ENCODE assay signal across 2 cellular contexts in the genomic region with DNA sequence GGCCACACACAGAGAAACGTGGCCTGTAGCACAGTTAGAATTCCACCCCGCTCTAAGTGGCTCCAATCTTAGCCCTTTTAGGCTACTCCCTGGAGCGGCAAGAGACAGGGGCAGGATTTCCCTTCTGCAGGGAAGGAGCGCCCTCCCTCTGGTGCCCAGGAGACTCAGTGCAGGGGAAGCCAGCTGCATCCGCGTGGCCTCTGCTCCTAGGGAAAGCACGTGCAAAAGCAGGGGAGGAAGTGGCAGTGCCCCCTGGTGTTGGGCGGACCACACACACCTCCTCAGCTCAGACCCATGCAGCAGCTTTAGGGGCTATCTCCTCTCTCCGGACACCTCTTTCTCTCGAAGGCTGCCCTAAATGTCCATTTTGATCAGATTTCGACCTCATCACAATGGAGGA.
TF ChIP-seq lines count a peak whose summit lies in the region.

No MANE protein-coding gene starts in this region.

TF ChIP-seq in HCT116, 20 proteins besides CTCF, POLR2A, EP300 and RAD21 (continued from another document):
- TF ChIP-seq EZH2 (IDR thresholded peaks at IDR 0.05) (no peak), ZFX (IDR thresholded peaks at IDR 0.05) (peak; percentile 14; the same call in 1 of the 2 replicates), EGR1 (IDR thresholded peaks at IDR 0.05; ENCODE audit: low read depth) (no peak), TCF7L2 (IDR thresholded peaks at IDR 0.05; ENCODE audit: borderline replicate concordance, extremely low read depth, insufficient read depth, insufficient read length) (peak; percentile 26), CBX3 (IDR thresholded peaks at IDR 0.05; ENCODE audit: low read depth) (peak; percentile 96), SRF (IDR thresholded peaks at IDR 0.05; ENCODE audit: low read depth) (no peak), CEBPB (IDR thresholded peaks at IDR 0.05; ENCODE audit: low read depth) (no peak), FOSL1 (IDR thresholded peaks at IDR 0.05; ENCODE audit: low read depth) (no peak), ELF1 (IDR thresholded peaks at IDR 0.05; ENCODE audit: borderline replicate concordance, low read depth) (no peak), YY1 (IDR thresholded peaks at IDR 0.05; ENCODE audit: extremely low read depth, insufficient replicate concordance, low read depth, low read length) (no peak), SP1 (IDR thresholded peaks at IDR 0.05; ENCODE audit: low read depth) (no peak)
- TF ChIP-seq, protein P1, sequence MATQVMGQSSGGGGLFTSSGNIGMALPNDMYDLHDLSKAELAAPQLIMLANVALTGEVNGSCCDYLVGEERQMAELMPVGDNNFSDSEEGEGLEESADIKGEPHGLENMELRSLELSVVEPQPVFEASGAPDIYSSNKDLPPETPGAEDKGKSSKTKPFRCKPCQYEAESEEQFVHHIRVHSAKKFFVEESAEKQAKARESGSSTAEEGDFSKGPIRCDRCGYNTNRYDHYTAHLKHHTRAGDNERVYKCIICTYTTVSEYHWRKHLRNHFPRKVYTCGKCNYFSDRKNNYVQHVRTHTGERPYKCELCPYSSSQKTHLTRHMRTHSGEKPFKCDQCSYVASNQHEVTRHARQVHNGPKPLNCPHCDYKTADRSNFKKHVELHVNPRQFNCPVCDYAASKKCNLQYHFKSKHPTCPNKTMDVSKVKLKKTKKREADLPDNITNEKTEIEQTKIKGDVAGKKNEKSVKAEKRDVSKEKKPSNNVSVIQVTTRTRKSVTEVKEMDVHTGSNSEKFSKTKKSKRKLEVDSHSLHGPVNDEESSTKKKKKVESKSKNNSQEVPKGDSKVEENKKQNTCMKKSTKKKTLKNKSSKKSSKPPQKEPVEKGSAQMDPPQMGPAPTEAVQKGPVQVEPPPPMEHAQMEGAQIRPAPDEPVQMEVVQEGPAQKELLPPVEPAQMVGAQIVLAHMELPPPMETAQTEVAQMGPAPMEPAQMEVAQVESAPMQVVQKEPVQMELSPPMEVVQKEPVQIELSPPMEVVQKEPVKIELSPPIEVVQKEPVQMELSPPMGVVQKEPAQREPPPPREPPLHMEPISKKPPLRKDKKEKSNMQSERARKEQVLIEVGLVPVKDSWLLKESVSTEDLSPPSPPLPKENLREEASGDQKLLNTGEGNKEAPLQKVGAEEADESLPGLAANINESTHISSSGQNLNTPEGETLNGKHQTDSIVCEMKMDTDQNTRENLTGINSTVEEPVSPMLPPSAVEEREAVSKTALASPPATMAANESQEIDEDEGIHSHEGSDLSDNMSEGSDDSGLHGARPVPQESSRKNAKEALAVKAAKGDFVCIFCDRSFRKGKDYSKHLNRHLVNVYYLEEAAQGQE (IDR thresholded peaks at IDR 0.05; ENCODE audit: low read depth): no peak
- TF ChIP-seq, protein P2, sequence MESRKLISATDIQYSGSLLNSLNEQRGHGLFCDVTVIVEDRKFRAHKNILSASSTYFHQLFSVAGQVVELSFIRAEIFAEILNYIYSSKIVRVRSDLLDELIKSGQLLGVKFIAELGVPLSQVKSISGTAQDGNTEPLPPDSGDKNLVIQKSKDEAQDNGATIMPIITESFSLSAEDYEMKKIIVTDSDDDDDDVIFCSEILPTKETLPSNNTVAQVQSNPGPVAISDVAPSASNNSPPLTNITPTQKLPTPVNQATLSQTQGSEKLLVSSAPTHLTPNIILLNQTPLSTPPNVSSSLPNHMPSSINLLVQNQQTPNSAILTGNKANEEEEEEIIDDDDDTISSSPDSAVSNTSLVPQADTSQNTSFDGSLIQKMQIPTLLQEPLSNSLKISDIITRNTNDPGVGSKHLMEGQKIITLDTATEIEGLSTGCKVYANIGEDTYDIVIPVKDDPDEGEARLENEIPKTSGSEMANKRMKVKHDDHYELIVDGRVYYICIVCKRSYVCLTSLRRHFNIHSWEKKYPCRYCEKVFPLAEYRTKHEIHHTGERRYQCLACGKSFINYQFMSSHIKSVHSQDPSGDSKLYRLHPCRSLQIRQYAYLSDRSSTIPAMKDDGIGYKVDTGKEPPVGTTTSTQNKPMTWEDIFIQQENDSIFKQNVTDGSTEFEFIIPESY (IDR thresholded peaks at IDR 0.05; ENCODE audit: extremely low read depth, insufficient replicate concordance, low read length): no peak
- TF ChIP-seq, protein P3, sequence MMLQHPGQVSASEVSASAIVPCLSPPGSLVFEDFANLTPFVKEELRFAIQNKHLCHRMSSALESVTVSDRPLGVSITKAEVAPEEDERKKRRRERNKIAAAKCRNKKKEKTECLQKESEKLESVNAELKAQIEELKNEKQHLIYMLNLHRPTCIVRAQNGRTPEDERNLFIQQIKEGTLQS (IDR thresholded peaks at IDR 0.05): no peak

TF ChIP-seq in SK-N-SH treated with all-trans-retinoic acid at 6 μM for 48 hours, 23 proteins besides CTCF, POLR2A, EP300 and RAD21 (continued from another document):
- TF ChIP-seq, protein P4, sequence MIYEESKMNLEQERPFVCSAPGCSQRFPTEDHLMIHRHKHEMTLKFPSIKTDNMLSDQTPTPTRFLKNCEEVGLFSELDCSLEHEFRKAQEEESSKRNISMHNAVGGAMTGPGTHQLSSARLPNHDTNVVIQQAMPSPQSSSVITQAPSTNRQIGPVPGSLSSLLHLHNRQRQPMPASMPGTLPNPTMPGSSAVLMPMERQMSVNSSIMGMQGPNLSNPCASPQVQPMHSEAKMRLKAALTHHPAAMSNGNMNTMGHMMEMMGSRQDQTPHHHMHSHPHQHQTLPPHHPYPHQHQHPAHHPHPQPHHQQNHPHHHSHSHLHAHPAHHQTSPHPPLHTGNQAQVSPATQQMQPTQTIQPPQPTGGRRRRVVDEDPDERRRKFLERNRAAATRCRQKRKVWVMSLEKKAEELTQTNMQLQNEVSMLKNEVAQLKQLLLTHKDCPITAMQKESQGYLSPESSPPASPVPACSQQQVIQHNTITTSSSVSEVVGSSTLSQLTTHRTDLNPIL (CRISPR knock-in tag; IDR thresholded peaks at IDR 0.05; ENCODE audit: low read depth): no peak
- no peak for TF ChIP-seq ZFP30 (CRISPR knock-in tag; IDR thresholded peaks at IDR 0.05)
- TF ChIP-seq GLIS3 (CRISPR knock-in tag; IDR thresholded peaks at IDR 0.05): no peak
- TF ChIP-seq ESRRG (CRISPR knock-in tag; IDR thresholded peaks at IDR 0.05): no peak
- TF ChIP-seq, protein P5, sequence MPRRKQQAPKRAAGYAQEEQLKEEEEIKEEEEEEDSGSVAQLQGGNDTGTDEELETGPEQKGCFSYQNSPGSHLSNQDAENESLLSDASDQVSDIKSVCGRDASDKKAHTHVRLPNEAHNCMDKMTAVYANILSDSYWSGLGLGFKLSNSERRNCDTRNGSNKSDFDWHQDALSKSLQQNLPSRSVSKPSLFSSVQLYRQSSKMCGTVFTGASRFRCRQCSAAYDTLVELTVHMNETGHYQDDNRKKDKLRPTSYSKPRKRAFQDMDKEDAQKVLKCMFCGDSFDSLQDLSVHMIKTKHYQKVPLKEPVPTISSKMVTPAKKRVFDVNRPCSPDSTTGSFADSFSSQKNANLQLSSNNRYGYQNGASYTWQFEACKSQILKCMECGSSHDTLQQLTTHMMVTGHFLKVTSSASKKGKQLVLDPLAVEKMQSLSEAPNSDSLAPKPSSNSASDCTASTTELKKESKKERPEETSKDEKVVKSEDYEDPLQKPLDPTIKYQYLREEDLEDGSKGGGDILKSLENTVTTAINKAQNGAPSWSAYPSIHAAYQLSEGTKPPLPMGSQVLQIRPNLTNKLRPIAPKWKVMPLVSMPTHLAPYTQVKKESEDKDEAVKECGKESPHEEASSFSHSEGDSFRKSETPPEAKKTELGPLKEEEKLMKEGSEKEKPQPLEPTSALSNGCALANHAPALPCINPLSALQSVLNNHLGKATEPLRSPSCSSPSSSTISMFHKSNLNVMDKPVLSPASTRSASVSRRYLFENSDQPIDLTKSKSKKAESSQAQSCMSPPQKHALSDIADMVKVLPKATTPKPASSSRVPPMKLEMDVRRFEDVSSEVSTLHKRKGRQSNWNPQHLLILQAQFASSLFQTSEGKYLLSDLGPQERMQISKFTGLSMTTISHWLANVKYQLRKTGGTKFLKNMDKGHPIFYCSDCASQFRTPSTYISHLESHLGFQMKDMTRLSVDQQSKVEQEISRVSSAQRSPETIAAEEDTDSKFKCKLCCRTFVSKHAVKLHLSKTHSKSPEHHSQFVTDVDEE (CRISPR knock-in tag; IDR thresholded peaks at IDR 0.05): no peak
- no peak for TF ChIP-seq SNAI2 (CRISPR knock-in tag; IDR thresholded peaks at IDR 0.05)
- no peak for TF ChIP-seq TOX (CRISPR knock-in tag; IDR thresholded peaks at IDR 0.05; ENCODE audit: borderline replicate concordance)
- no peak for TF ChIP-seq ZNF8 (CRISPR knock-in tag; IDR thresholded peaks at IDR 0.05)
- no peak for TF ChIP-seq BACH2 (CRISPR knock-in tag; IDR thresholded peaks at IDR 0.05; ENCODE audit: borderline replicate concordance)
- no peak for TF ChIP-seq TCF4 (CRISPR knock-in tag; IDR thresholded peaks at IDR 0.05; ENCODE audit: borderline replicate concordance)
- TF ChIP-seq, protein P6, sequence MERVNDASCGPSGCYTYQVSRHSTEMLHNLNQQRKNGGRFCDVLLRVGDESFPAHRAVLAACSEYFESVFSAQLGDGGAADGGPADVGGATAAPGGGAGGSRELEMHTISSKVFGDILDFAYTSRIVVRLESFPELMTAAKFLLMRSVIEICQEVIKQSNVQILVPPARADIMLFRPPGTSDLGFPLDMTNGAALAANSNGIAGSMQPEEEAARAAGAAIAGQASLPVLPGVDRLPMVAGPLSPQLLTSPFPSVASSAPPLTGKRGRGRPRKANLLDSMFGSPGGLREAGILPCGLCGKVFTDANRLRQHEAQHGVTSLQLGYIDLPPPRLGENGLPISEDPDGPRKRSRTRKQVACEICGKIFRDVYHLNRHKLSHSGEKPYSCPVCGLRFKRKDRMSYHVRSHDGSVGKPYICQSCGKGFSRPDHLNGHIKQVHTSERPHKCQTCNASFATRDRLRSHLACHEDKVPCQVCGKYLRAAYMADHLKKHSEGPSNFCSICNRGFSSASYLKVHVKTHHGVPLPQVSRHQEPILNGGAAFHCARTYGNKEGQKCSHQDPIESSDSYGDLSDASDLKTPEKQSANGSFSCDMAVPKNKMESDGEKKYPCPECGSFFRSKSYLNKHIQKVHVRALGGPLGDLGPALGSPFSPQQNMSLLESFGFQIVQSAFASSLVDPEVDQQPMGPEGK (CRISPR knock-in tag; IDR thresholded peaks at IDR 0.05; ENCODE audit: borderline replicate concordance): no peak
- no peak for TF ChIP-seq ZNF565 (CRISPR knock-in tag; conservative IDR thresholded peaks at IDR 0.05; ENCODE audit: low read depth)
- TF ChIP-seq PPARA (CRISPR knock-in tag; IDR thresholded peaks at IDR 0.05; ENCODE audit: borderline replicate concordance): no peak
